Comparison of ENCODE assay signal across 9 cellular contexts in the genomic region with DNA sequence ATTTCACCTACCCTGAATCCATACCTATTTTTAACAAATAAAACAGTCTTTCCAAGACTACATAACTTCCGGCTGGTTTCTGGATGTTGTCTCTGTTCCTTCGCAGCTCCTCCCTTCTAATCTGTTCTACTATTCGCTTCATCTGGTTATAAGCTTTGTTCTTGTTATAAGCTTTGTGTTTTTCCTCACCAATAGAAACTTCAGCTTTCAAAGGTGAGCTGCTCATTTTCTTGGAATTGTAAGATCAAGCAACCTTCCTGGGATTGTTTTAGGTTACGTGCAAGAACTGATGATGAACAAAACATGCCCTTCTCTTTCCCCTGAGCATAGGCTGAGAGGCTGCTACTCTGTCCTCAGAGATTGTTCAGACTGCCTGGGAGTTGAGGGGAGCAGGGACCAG. TPM values are rescaled to one million over a fixed set of nuclear protein-coding genes. Genes with fewer than 3 reads are reported as not detected.
A peak's percentile ranks its signal among the peaks of the same experiment; 100 is the strongest.
DNase-seq lines count a peak whose midpoint lies in the region; ATAC-seq, FAIRE-seq and TF ChIP-seq lines count a peak whose summit lies in the region.
"Had no signal": no experiment of that assay in that cellular context is flagged by ENCODE, and none has a peak within 500 bp of the region (broad histone marks: within the 10 kb centered on the region; RNA-seq: fewer than 3 reads in every experiment).

No MANE protein-coding gene starts in this region.

- intact Hi-C loops in activated CD4-positive, alpha-beta T cell treated with anti-CD3 and anti-CD28 coated beads for 36 hours (cut with DNase I, micrococcal nuclease) = loop anchor here in 1 of 2 experiments (5.0 kb wide), 1 partner anchor 327 kb away; a partner anchor contains a TSS
- intact Hi-C loops in kidney (cut with DNase I) = no loop called here

- peak overlapping the region; percentile 59 to 70 for H3K4me3 ChIP-seq in kidney (ENCODE audit: low read length in 2 of 2)

- H3K27ac Mint-ChIP-seq in activated CD4-positive, alpha-beta T cell treated with anti-CD3 and anti-CD28 coated beads for 36 hours = peak overlapping the region; percentile 86
- peak overlapping the region; percentile 47 for H3K27ac Mint-ChIP-seq in activated naive CD8-positive, alpha-beta T cell treated with anti-CD3 and anti-CD28 coated beads, Interleukin-2, amount 10 ng/mL, durations not matched to agents 7 days and 5 days

- POLR2A ChIA-PET in activated CD4-positive, alpha-beta T cell treated with anti-CD3 and anti-CD28 coated beads for 36 hours (lab: Charles Lee) = interaction anchor here (0.6 kb wide), 1 partner anchor 1428 kb away, joined by 4 read pairs; no protein-coding TSS in a partner anchor
- POLR2A ChIA-PET in activated naive CD8-positive, alpha-beta T cell treated with anti-CD3 and anti-CD28 coated beads, Interleukin-2, amount 10 ng/mL, durations not matched to agents 7 days and 5 days (lab: Charles Lee) = interaction anchor here (1.6 to 3.9 kb wide), 4 partner anchors 89 to 157 kb away, joined by 4 to 23 read pairs (median 12); a partner anchor contains a TSS

- DNase-seq in activated CD4-positive, alpha-beta T cell treated with anti-CD3 and anti-CD28 coated beads for 36 hours = no peak
- no peak for DNase-seq in activated CD4-positive, alpha-beta T cell treated with anti-CD3 and anti-CD28 coated beads for 1 hour
- DNase-seq in activated naive CD8-positive, alpha-beta T cell treated with anti-CD3 and anti-CD28 coated beads, Interleukin-2, amount 10 ng/mL, durations not matched to agents 7 days and 5 days = no peak
- DNase-seq in kidney = no peak
- DNase-seq in inferior parietal cortex (ENCODE audit: extremely low spot score) = no peak
- DNase-seq: central memory CD4-positive, alpha-beta T cell had no signal

- peaks cover 0 to 13% of the 10 kb centered on the region in 2 donors for H3K4me1 ChIP-seq in kidney (ENCODE audit: control insufficient read depth in 1 of 2, insufficient read depth in 1 of 2, low read depth in 1 of 2, low read length in 2 of 2)

- CTCF ChIA-PET in activated CD4-positive, alpha-beta T cell treated with anti-CD3 and anti-CD28 coated beads for 36 hours (lab: Charles Lee) = interaction anchor here (0.7 to 1.4 kb wide), 6 partner anchors 64 to 155 kb away, joined by 3 to 5 read pairs (median 3); a partner anchor contains a TSS

- no peaks in the 10 kb centered on the region for H3K9me3 Mint-ChIP-seq in activated CD4-positive, alpha-beta T cell treated with anti-CD3 and anti-CD28 coated beads for 36 hours (ENCODE audit: low read depth)
- H3K9me3 Mint-ChIP-seq in activated naive CD8-positive, alpha-beta T cell treated with anti-CD3 and anti-CD28 coated beads, Interleukin-2, amount 10 ng/mL, durations not matched to agents 7 days and 5 days = no peaks in the 10 kb centered on the region

- H3K36me3 ChIP-seq in kidney (ENCODE audit: control insufficient read depth in 1 of 2, insufficient read depth in 2 of 2, low read length in 2 of 2) = no peaks in the 10 kb centered on the region

- no peaks in the 10 kb centered on the region for H3K36me3 Mint-ChIP-seq in activated CD4-positive, alpha-beta T cell treated with anti-CD3 and anti-CD28 coated beads for 36 hours (ENCODE audit: low read depth)
- H3K36me3 Mint-ChIP-seq in activated naive CD8-positive, alpha-beta T cell treated with anti-CD3 and anti-CD28 coated beads, Interleukin-2, amount 10 ng/mL, durations not matched to agents 7 days and 5 days = peaks cover 5% of the 10 kb centered on the region

- H3K27ac ChIP-seq in kidney (ENCODE audit: low read depth in 2 of 2, low read length in 2 of 2) = no peak overlapping the region
- H3K27ac ChIP-seq in temporal lobe (ENCODE audit: low read depth, low read length) = peak overlapping the region; percentile 11

- H3K27me3 Mint-ChIP-seq in activated CD4-positive, alpha-beta T cell treated with anti-CD3 and anti-CD28 coated beads for 36 hours = peaks cover 8% of the 10 kb centered on the region
- H3K27me3 Mint-ChIP-seq in activated naive CD8-positive, alpha-beta T cell treated with anti-CD3 and anti-CD28 coated beads, Interleukin-2, amount 10 ng/mL, durations not matched to agents 7 days and 5 days = peaks cover 7% of the 10 kb centered on the region

- H3K4me3 Mint-ChIP-seq in activated CD4-positive, alpha-beta T cell treated with anti-CD3 and anti-CD28 coated beads for 36 hours = peak overlapping the region; percentile 83
- peak overlapping the region; percentile 88 for H3K4me3 Mint-ChIP-seq in activated naive CD8-positive, alpha-beta T cell treated with anti-CD3 and anti-CD28 coated beads, Interleukin-2, amount 10 ng/mL, durations not matched to agents 7 days and 5 days

- no peak for FAIRE-seq in kidney (lab: Jason Lieb, UNC)

- H3K9me3 ChIP-seq in kidney (ENCODE audit: control insufficient read depth in 1 of 2, low read length in 2 of 2) = no peaks in the 10 kb centered on the region

- no peak for ATAC-seq in activated CD4-positive, alpha-beta T cell treated with anti-CD3 and anti-CD28 coated beads for 36 hours
- ATAC-seq in activated naive CD8-positive, alpha-beta T cell treated with anti-CD3 and anti-CD28 coated beads, Interleukin-2, amount 10 ng/mL, durations not matched to agents 7 days and 5 days (ENCODE audit: low read depth) = no peak
- no peak for ATAC-seq in GM21619 (IDR thresholded peaks at IDR 0.05; ENCODE audit: unreplicated experiment)
- ATAC-seq in HG03521 (IDR thresholded peaks at IDR 0.05; ENCODE audit: unreplicated experiment) = no peak

- H3K9ac ChIP-seq in kidney (ENCODE audit: low read length in 2 of 2) = peak overlapping the region in 1 of 2 donors; percentile 36

- peaks cover 42% of the 10 kb centered on the region for H3K4me1 Mint-ChIP-seq in activated CD4-positive, alpha-beta T cell treated with anti-CD3 and anti-CD28 coated beads for 36 hours
- H3K4me1 Mint-ChIP-seq in activated naive CD8-positive, alpha-beta T cell treated with anti-CD3 and anti-CD28 coated beads, Interleukin-2, amount 10 ng/mL, durations not matched to agents 7 days and 5 days = peaks cover 51% of the 10 kb centered on the region

- no peak for TF ChIP-seq CTCF in kidney (IDR thresholded peaks at IDR 0.05; ENCODE audit: borderline replicate concordance, extremely low read depth, insufficient read depth)

RNA-seq across cellular contexts. Expression of a gene that starts 2.1 kb away (rescaled TPM):
- total RNA-seq in activated CD4-positive, alpha-beta T cell treated with anti-CD3 and anti-CD28 coated beads for 36 hours = 1 to 10 TPM; 4.2 to 5.8 TPM
- 1 to 10 TPM; 5.2 to 5.9 TPM for total RNA-seq in activated naive CD8-positive, alpha-beta T cell treated with anti-CD3 and anti-CD28 coated beads, Interleukin-2, amount 10 ng/mL, durations not matched to agents 7 days and 5 days
- total RNA-seq in kidney (14.6 TPM), temporal lobe (27.0 TPM)
- 2.1 TPM for polyA plus RNA-seq in kidney (ENCODE audit: insufficient read depth, low read depth, low replicate concordance)
